13 cellular contexts compared by ENCODE assay signal in the genomic region with DNA sequence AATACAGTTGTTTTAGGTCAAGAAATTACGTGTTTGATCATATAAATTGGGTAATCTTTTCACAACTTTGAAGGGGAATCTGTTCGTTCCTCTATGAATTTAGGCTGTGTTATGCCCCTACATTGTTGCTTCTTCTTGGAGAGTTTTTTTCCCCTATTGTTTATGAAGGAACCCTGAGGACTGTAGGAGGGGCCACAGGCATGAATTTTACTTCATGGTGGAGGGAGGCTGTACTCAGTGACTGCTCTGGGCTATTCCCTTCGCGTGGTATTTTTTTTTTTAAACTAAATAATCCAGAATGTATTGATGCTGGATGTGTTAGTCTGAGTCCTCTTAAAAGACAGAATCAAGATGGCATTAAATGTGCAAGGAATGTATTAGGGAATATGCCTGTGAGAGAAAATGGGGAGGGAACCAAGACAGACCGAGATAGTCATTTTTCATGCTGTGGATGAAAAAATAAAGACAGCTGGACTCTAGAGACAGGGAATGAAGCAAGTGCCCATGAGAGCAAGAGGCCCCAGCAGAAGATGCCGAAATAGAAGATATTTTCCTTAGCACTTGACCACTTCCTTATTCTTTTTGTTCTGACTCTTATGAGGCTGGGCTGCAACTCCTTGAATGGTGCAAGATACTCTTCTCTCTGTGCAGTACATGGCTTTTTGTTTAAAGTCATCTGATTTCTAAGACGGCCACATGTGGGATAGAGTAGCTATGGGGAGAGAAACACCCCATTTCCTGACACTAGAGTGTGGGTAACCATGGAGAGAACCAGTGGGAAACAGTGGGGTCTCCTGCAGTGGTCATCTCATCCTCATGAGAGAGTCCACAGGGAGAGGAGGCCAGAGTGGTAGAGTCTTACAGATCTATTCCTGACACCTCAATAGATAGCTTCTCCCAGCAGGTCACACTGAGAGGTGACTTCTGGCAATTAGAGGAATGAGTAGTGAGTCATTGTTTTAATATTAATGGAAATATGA. TPM values are rescaled to one million over a fixed set of nuclear protein-coding genes. Genes with fewer than 3 reads are reported as not detected.
DNase-seq lines count a peak whose midpoint lies in the region; ATAC-seq and TF ChIP-seq lines count a peak whose summit lies in the region.
"Had no signal": no experiment of that assay in that cellular context is flagged by ENCODE, and none has a peak within 500 bp of the region (broad histone marks: within the 10 kb centered on the region; RNA-seq: fewer than 3 reads in every experiment).

No MANE protein-coding gene starts in this region.

- no peaks in the 10 kb centered on the region for H3K9me3 ChIP-seq in OCI-LY7 (ENCODE audit: low read length)
- H3K9me3 ChIP-seq: gastrocnemius medialis, right lobe of liver had no signal

- no peaks in the 10 kb centered on the region for H4K20me1 ChIP-seq in OCI-LY7 (ENCODE audit: insufficient read depth, low read length)

- peak; percentile 87 to 92 for DNase-seq in HL-60 (ENCODE audit: low read depth in 1 of 2, low spot score in 1 of 2)
- no peak for DNase-seq in OCI-LY7 (ENCODE audit: low spot score)
- DNase-seq in fibroblast of peridontal ligament (ENCODE audit: extremely low read depth): peak; percentile 39
- DNase-seq in NCI-H345 treated with DMSO at 0.1 percent for 48 hours (lab: John Stamatoyannopoulos, UW; ENCODE audit: unreplicated experiment): no peak
- no peak for DNase-seq in NCI-H226
- DNase-seq: brain microvascular endothelial cell; effector memory CD8-positive, alpha-beta T cell; gastrocnemius medialis; naive B cell; right lobe of liver; T-helper 17 cell had no signal

- peak; percentile 55 for ATAC-seq in stimulated activated memory B cell treated with anti-CD40 and anti-IgM and Interleukin-4, amounts not matched to agents 10 μg/mL and 1 μg/mL and 100 μg/mL, for 72 hours
- no peak for ATAC-seq in HG03571 (IDR thresholded peaks at IDR 0.05; ENCODE audit: unreplicated experiment)
- ATAC-seq: effector memory CD8-positive, alpha-beta T cell; gastrocnemius medialis; T-helper 17 cell had no signal

- H3K9me2 ChIP-seq in OCI-LY7 (ENCODE audit: insufficient read depth, low read length): no peaks in the 10 kb centered on the region

- intact Hi-C loops in OCI-LY7 (cut with micrococcal nuclease; ENCODE audit: unreplicated experiment): no loop called here

- TF ChIP-seq CTCF in HL-60 (IDR thresholded peaks at IDR 0.05; ENCODE audit: insufficient read depth, low read length) (no peak), OCI-LY7 (conservative IDR thresholded peaks at IDR 0.05; ENCODE audit: low read length) (no peak)

- H3K36me3 Mint-ChIP-seq in stimulated activated memory B cell treated with anti-CD40 and anti-IgM and Interleukin-4, amounts not matched to agents 10 μg/mL and 1 μg/mL and 100 μg/mL, for 72 hours: no peaks in the 10 kb centered on the region
- H3K36me3 Mint-ChIP-seq: naive B cell had no signal

- peaks cover 47% of the 10 kb centered on the region for H3K4me1 Mint-ChIP-seq in stimulated activated memory B cell treated with anti-CD40 and anti-IgM and Interleukin-4, amounts not matched to agents 10 μg/mL and 1 μg/mL and 100 μg/mL, for 72 hours

- no peaks in the 10 kb centered on the region for H3K27me3 ChIP-seq in HL-60 (ENCODE audit: insufficient read depth, poor library complexity, severe bottlenecking)
- H3K27me3 ChIP-seq: brain microvascular endothelial cell, gastrocnemius medialis, right lobe of liver had no signal

- H2AFZ ChIP-seq in OCI-LY7 (ENCODE audit: low read length): peak overlapping the region; percentile 94

- no peaks in the 10 kb centered on the region for H3K27me3 Mint-ChIP-seq in stimulated activated memory B cell treated with anti-CD40 and anti-IgM and Interleukin-4, amounts not matched to agents 10 μg/mL and 1 μg/mL and 100 μg/mL, for 72 hours
- H3K27me3 Mint-ChIP-seq: effector memory CD8-positive, alpha-beta T cell; naive B cell; T-helper 17 cell had no signal

- H3K27ac ChIP-seq in HL-60 (replicated peaks): peak overlapping the region; percentile 85
- H3K27ac ChIP-seq in OCI-LY7 (ENCODE audit: low read depth, low read length, poor library complexity, severe bottlenecking): no peak overlapping the region
- H3K27ac ChIP-seq: brain microvascular endothelial cell, gastrocnemius medialis, right lobe of liver had no signal

- H3K27ac Mint-ChIP-seq in stimulated activated memory B cell treated with anti-CD40 and anti-IgM and Interleukin-4, amounts not matched to agents 10 μg/mL and 1 μg/mL and 100 μg/mL, for 72 hours: peak overlapping the region; percentile 63
- H3K27ac Mint-ChIP-seq: effector memory CD8-positive, alpha-beta T cell; T-helper 17 cell had no signal

- H3K4me3 Mint-ChIP-seq in stimulated activated memory B cell treated with anti-CD40 and anti-IgM and Interleukin-4, amounts not matched to agents 10 μg/mL and 1 μg/mL and 100 μg/mL, for 72 hours: no peak overlapping the region
- H3K4me3 Mint-ChIP-seq: effector memory CD8-positive, alpha-beta T cell; T-helper 17 cell had no signal

- H3K4me2 ChIP-seq in OCI-LY7 (ENCODE audit: low read length): peak overlapping the region; percentile 37; the same call in 1 of the 2 replicates

- H3K9me3 Mint-ChIP-seq in stimulated activated memory B cell treated with anti-CD40 and anti-IgM and Interleukin-4, amounts not matched to agents 10 μg/mL and 1 μg/mL and 100 μg/mL, for 72 hours: no peaks in the 10 kb centered on the region
- H3K9me3 Mint-ChIP-seq: effector memory CD8-positive, alpha-beta T cell; naive B cell had no signal

- CTCF ChIA-PET in OCI-LY7 (lab: Charles Lee; ENCODE audit: unreplicated experiment): no interaction called here

- no TSS peak for BruUV-seq in OCI-LY7 (replicated peaks; lab: Mats Ljungman, UMichigan)

- POLR2A ChIA-PET in OCI-LY7 (lab: Charles Lee): interaction anchor here (0.5 to 1.5 kb wide), 7 partner anchors 15 to 202 kb away, joined by 3 to 5 read pairs (median 3); no protein-coding TSS in a partner anchor

- no peak overlapping the region for H3K4me3 ChIP-seq in HL-60 (replicated peaks; ENCODE audit: insufficient read depth, low read length)
- no peak overlapping the region for H3K4me3 ChIP-seq in OCI-LY7 (ENCODE audit: low read depth, low read length, poor library complexity, severe bottlenecking)
- H3K4me3 ChIP-seq: gastrocnemius medialis, right lobe of liver had no signal

- H3K4me1 ChIP-seq in OCI-LY7 (ENCODE audit: insufficient read depth, low read length, poor library complexity, severe bottlenecking): peaks cover 14% of the 10 kb centered on the region
- H3K4me1 ChIP-seq: right lobe of liver had no signal

- H3K79me2 ChIP-seq in OCI-LY7 (ENCODE audit: insufficient read depth, low read depth, low read length): no peaks in the 10 kb centered on the region

- H3K36me3 ChIP-seq in OCI-LY7 (ENCODE audit: insufficient read depth, low read length): no peaks in the 10 kb centered on the region
- H3K36me3 ChIP-seq: brain microvascular endothelial cell, gastrocnemius medialis, right lobe of liver had no signal

RNA-seq across cellular contexts. Expression of gene VCL, which starts 18.2 kb away (rescaled TPM):
- total RNA-seq in OCI-LY7 (2014; rRNA removed; shearing (Covaris generic)): 19.1 and 24.9 TPM in 2 replicates
- 55.5 and 64.5 TPM in 2 replicates for total RNA-seq in OCI-LY7 (2022)

Comparison
In these comparisons a context has a peak if more than half of its experiments do, and no peak if none do; other contexts are left out.
1. DNase-seq: peak in HL-60 (2 of 2) and fibroblast of peridontal ligament (single experiment); none in OCI-LY7 (single experiment), NCI-H345 treated with DMSO at 0.1 percent for 48 hours (single experiment) and NCI-H226 (single experiment).